Comparison of ENCODE assay signal across 8 cellular contexts in genomic region chr5:143054480-143054941, GRCh38.
DNase-seq lines count a peak whose midpoint lies in the region; ATAC-seq and TF ChIP-seq lines count a peak whose summit lies in the region.

No MANE protein-coding gene starts in this region.

- H3K27me3 ChIP-seq in GM23248 (replicated peaks; ENCODE audit: insufficient read depth) (no peaks in the 10 kb centered on the region), HAP-1 (ENCODE audit: low read depth) (no peaks in the 10 kb centered on the region)

- WGBS in GM23248 (ENCODE audit: low coverage in 1 of 2, low lambda C conversion rate in 2 of 2, missing lambda C conversion rate in 2 of 2), 2 experiments: 64 to 67% methylated on average over 5 of the region's 5 CpGs

- in situ Hi-C loops in GM23248 (cut with MboI) (no loop called here), HAP-1 (cut with MboI; ENCODE audit: low sequenced_read_pairs) (no loop called here)

- no peak overlapping the region for H3K4me2 ChIP-seq in GM23248 (ENCODE audit: unreplicated experiment)

- peak; percentile 26 for DNase-seq in NCI-H748 (lab: John Stamatoyannopoulos, UW; ENCODE audit: unreplicated experiment)
- no peak for DNase-seq in NCI-H748 treated with DMSO at 0.1 percent for 48 hours (lab: John Stamatoyannopoulos, UW)
- peak; percentile 32 for DNase-seq in GM23248
- peak; percentile 54 to 70 for DNase-seq in NOMO-1 (lab: John Stamatoyannopoulos, UW; ENCODE audit: unreplicated experiment in 2 of 2)
- DNase-seq in fibroblast of villous mesenchyme (ENCODE audit: low read depth): peak; percentile 63
- no peak for DNase-seq in DMS114 treated with DMSO at 0.1 percent for 48 hours (lab: John Stamatoyannopoulos, UW; ENCODE audit: unreplicated experiment)
- no peak for DNase-seq in HAP-1 (ENCODE audit: low spot score in 2 of 2)

- H3K36me3 ChIP-seq in GM23248 (ENCODE audit: low read depth) (no peaks in the 10 kb centered on the region), HAP-1 (replicated peaks) (no peaks in the 10 kb centered on the region)

- H3K4me1 ChIP-seq in GM23248 (ENCODE audit: insufficient read depth) (peaks cover 50% of the 10 kb centered on the region), HAP-1 (peaks cover 3% of the 10 kb centered on the region; the same call in 1 of the 2 replicates)

- no peak overlapping the region for H2AFZ ChIP-seq in GM23248

- TF ChIP-seq CTCF in fibroblast of villous mesenchyme (IDR thresholded peaks at IDR 0.05; ENCODE audit: insufficient read depth, low read depth, low read length): no peak

- H3K4me3 ChIP-seq in GM23248 (no peak overlapping the region), fibroblast of villous mesenchyme (ENCODE audit: low read depth, low read length) (no peak overlapping the region), HAP-1 (no peak overlapping the region)

- no peaks in the 10 kb centered on the region for H4K20me1 ChIP-seq in GM23248 (ENCODE audit: insufficient read depth)

- H3K27ac ChIP-seq in GM23248: no peak overlapping the region

- no peak for ATAC-seq in HG03520 (IDR thresholded peaks at IDR 0.05; ENCODE audit: unreplicated experiment)

- peaks cover 41% of the 10 kb centered on the region for H3F3A ChIP-seq in GM23248 (ENCODE audit: insufficient read depth)

- no peak overlapping the region for H3K9ac ChIP-seq in GM23248

- H3K79me2 ChIP-seq in GM23248 (ENCODE audit: insufficient read depth): no peaks in the 10 kb centered on the region

- H3K9me3 ChIP-seq in GM23248 (ENCODE audit: low read depth) (no peaks in the 10 kb centered on the region), HAP-1 (no peaks in the 10 kb centered on the region)

- H3K9me2 ChIP-seq in GM23248 (ENCODE audit: insufficient read depth): no peaks in the 10 kb centered on the region

Comparison
In these comparisons a context has a peak if more than half of its experiments do, and no peak if none do; other contexts are left out.
1. DNase-seq: peak in NCI-H748 (single experiment), GM23248 (single experiment), NOMO-1 (2 of 2) and fibroblast of villous mesenchyme (single experiment); none in NCI-H748 treated with DMSO at 0.1 percent for 48 hours (single experiment), DMS114 treated with DMSO at 0.1 percent for 48 hours (single experiment) and HAP-1 (0 of 2).